In the genomic region with DNA sequence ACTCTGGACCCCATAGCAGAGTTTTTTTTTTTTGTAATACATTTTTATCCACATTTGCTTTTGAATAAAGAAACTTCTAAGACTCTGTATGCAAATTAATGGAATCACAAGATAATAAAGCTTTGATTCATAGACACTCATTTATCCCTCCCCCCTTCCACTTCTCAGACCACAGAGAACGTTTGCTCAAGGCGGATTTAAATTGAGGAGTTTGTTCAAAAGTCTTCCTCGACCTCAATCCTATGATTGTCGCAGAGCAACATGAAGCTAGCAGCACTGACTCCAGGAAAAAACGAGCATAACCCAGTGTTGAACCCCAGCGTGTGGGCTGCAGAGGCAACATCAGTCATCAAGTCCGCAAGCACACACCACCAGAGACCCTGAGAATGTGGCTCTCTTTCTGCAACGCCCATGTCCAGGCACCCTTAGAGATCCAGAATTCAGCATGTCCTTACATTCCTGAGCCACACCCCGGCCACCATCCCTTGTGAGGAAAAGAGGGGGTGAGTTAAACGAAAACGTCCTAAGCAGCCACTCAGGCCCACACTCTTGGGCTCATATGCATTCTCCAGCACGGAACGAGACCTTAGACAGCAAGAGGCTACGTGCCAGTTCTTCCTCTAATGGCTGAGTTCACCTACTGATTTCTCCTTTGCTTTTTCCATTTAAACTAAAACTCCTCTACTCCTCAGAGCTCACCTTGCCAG, we compare ENCODE assay signal across 26 cellular contexts.
DNase-seq lines count a peak whose midpoint lies in the region; ATAC-seq and TF ChIP-seq lines count a peak whose summit lies in the region.
"Had no signal": no experiment of that assay in that cellular context is flagged by ENCODE, and none has a peak within 500 bp of the region (broad histone marks: within the 10 kb centered on the region; RNA-seq: fewer than 3 reads in every experiment).

No MANE protein-coding gene starts in this region.

- H3K27ac ChIP-seq in CD8-positive, alpha-beta memory T cell (ENCODE audit: low read depth, low read length), result no peak overlapping the region
- H3K27ac ChIP-seq: BLaER1, right atrium auricular region, WERI-Rb-1 had no signal

- CTCF ChIA-PET in CD8-positive, alpha-beta memory T cell (lab: Charles Lee), result interaction anchor here (1.0 to 1.6 kb wide), 2 partner anchors 10 to 16 kb away, joined by 3 to 4 read pairs; no protein-coding TSS in a partner anchor
- CTCF ChIA-PET in activated CD8-positive, alpha-beta T cell treated with anti-CD3 and anti-CD28 coated beads, Interleukin-2, amount 10 ng/mL, durations not matched to agents 7 days and 5 days (lab: Charles Lee), result interaction anchor here (1.5 to 2.6 kb wide), 2 partner anchors 10 to 16 kb away, joined by 3 to 7 read pairs; no protein-coding TSS in a partner anchor

- POLR2A ChIA-PET in CD8-positive, alpha-beta memory T cell (lab: Charles Lee), result no interaction called here
- POLR2A ChIA-PET in activated CD8-positive, alpha-beta T cell treated with anti-CD3 and anti-CD28 coated beads, Interleukin-2, amount 10 ng/mL, durations not matched to agents 7 days and 5 days (lab: Charles Lee), result interaction anchor here (1.1 kb wide), 1 partner anchor 142 kb away, joined by 4 read pairs; no protein-coding TSS in a partner anchor

- peaks cover 10 to 98% (median 26%) of the 10 kb centered on the region in 3 donors for H3K36me3 Mint-ChIP-seq in CD8-positive, alpha-beta memory T cell
- peaks cover 58% of the 10 kb centered on the region for H3K36me3 Mint-ChIP-seq in activated CD8-positive, alpha-beta T cell treated with anti-CD3 and anti-CD28 coated beads, Interleukin-2, amount 10 ng/mL, durations not matched to agents 7 days and 5 days (ENCODE audit: low read depth)
- H3K36me3 Mint-ChIP-seq in progenitor cell of endocrine pancreas (ENCODE audit: insufficient read depth), result peaks cover 20% of the 10 kb centered on the region

- no peaks in the 10 kb centered on the region for H3K9me3 ChIP-seq in CD8-positive, alpha-beta memory T cell (ENCODE audit: low read length)
- H3K9me3 ChIP-seq: BLaER1, left ventricle myocardium inferior, ovary, right atrium auricular region had no signal

- peaks cover 62 to 88% (median 73%) of the 10 kb centered on the region in 3 donors for H3K4me1 Mint-ChIP-seq in CD8-positive, alpha-beta memory T cell
- H3K4me1 Mint-ChIP-seq in activated CD8-positive, alpha-beta T cell treated with anti-CD3 and anti-CD28 coated beads, Interleukin-2, amount 10 ng/mL, durations not matched to agents 7 days and 5 days (ENCODE audit: low read depth), result peaks cover 6% of the 10 kb centered on the region
- H3K4me1 Mint-ChIP-seq in progenitor cell of endocrine pancreas (ENCODE audit: low read depth), result peaks cover 2% of the 10 kb centered on the region

- peak overlapping the region in 5 of 8 donors; percentile 36 to 73 (median 47) for H3K27ac Mint-ChIP-seq in CD8-positive, alpha-beta memory T cell
- H3K27ac Mint-ChIP-seq in activated CD8-positive, alpha-beta T cell treated with anti-CD3 and anti-CD28 coated beads, Interleukin-2, amount 10 ng/mL, durations not matched to agents 7 days and 5 days, result peak overlapping the region; percentile 6
- peak overlapping the region; percentile 55 for H3K27ac Mint-ChIP-seq in progenitor cell of endocrine pancreas
- H3K27ac Mint-ChIP-seq: activated naive CD8-positive, alpha-beta T cell treated with anti-CD3 and anti-CD28 coated beads, Interleukin-2, amount 10 ng/mL, durations not matched to agents 7 days and 5 days had no signal

- no peaks in the 10 kb centered on the region for H3K4me1 ChIP-seq in CD8-positive, alpha-beta memory T cell (ENCODE audit: insufficient read depth, low read length)

- ATAC-seq in activated CD8-positive, alpha-beta T cell treated with anti-CD3 and anti-CD28 coated beads, Interleukin-2, amount 10 ng/mL, durations not matched to agents 7 days and 5 days, result no peak
- no peak for ATAC-seq in HG03135 (IDR thresholded peaks at IDR 0.05; ENCODE audit: unreplicated experiment)
- ATAC-seq: Panc1 had no signal

- TF ChIP-seq CTCF in progenitor cell of endocrine pancreas (IDR thresholded peaks at IDR 0.05; ENCODE audit: unreplicated experiment), result no peak

- H3K9me3 Mint-ChIP-seq in CD8-positive, alpha-beta memory T cell, result no peaks in the 10 kb centered on the region
- no peaks in the 10 kb centered on the region for H3K9me3 Mint-ChIP-seq in activated CD8-positive, alpha-beta T cell treated with anti-CD3 and anti-CD28 coated beads, Interleukin-2, amount 10 ng/mL, durations not matched to agents 7 days and 5 days (ENCODE audit: insufficient read depth)
- H3K9me3 Mint-ChIP-seq in progenitor cell of endocrine pancreas (ENCODE audit: low read depth), result no peaks in the 10 kb centered on the region
- H3K9me3 Mint-ChIP-seq: activated naive CD8-positive, alpha-beta T cell treated with anti-CD3 and anti-CD28 coated beads, Interleukin-2, amount 10 ng/mL, durations not matched to agents 7 days and 5 days had no signal

- peaks cover 3% of the 10 kb centered on the region for H3K36me3 ChIP-seq in CD8-positive, alpha-beta memory T cell (ENCODE audit: insufficient read depth, low read length)
- H3K36me3 ChIP-seq: ovary, WERI-Rb-1 had no signal

- no peaks in the 10 kb centered on the region for H3K27me3 Mint-ChIP-seq in CD8-positive, alpha-beta memory T cell
- H3K27me3 Mint-ChIP-seq in activated CD8-positive, alpha-beta T cell treated with anti-CD3 and anti-CD28 coated beads, Interleukin-2, amount 10 ng/mL, durations not matched to agents 7 days and 5 days (ENCODE audit: low read depth), result no peaks in the 10 kb centered on the region
- no peaks in the 10 kb centered on the region for H3K27me3 Mint-ChIP-seq in progenitor cell of endocrine pancreas
- H3K27me3 Mint-ChIP-seq: activated naive CD8-positive, alpha-beta T cell treated with anti-CD3 and anti-CD28 coated beads, Interleukin-2, amount 10 ng/mL, durations not matched to agents 7 days and 5 days; naive B cell had no signal

- no peak for DNase-seq in CD8-positive, alpha-beta memory T cell
- DNase-seq in activated CD8-positive, alpha-beta T cell treated with anti-CD3 and anti-CD28 coated beads, Interleukin-2, amount 10 ng/mL, durations not matched to agents 7 days and 5 days, result no peak
- DNase-seq in foreskin melanocyte (peak; percentile 95), progenitor cell of endocrine pancreas (ENCODE audit: low spot score, unreplicated experiment) (no peak), NAMALWA (ENCODE audit: low spot score) (no peak), NCI-H510A treated with DMSO at 0.1 percent for 48 hours (lab: John Stamatoyannopoulos, UW) (no peak)
- no peak for DNase-seq in stimulated activated CD4-positive, alpha-beta T cell treated with anti-CD3 and anti-CD28 coated beads, Interleukin-1b, Interleukin-23, amount 100 ng/mL, for 48 hours
- DNase-seq: ACHN; activated CD4-positive, alpha-beta T cell treated with anti-CD3 and anti-CD28 coated beads, Interleukin-2, amount 50 U/mL, for 1 hour; activated naive CD8-positive, alpha-beta T cell treated with anti-CD3 and anti-CD28 coated beads, Interleukin-2, amount 10 ng/mL, durations not matched to agents 7 days and 5 days; DMS79 treated with DMSO at 0.1 percent for 48 hours; GF-D8; HCEC 1CT; left ventricle myocardium inferior; naive B cell; NCI-H1436 treated with DMSO at 0.1 percent for 48 hours; NCI-H524; ovary; SHP77; SW 1271; T1000; WERI-Rb-1 had no signal

- no peak overlapping the region for H3K4me3 ChIP-seq in CD8-positive, alpha-beta memory T cell (ENCODE audit: low read length)
- H3K4me3 ChIP-seq: BLaER1, left ventricle myocardium inferior, ovary, right atrium auricular region had no signal

- no peak overlapping the region for H3K4me3 Mint-ChIP-seq in CD8-positive, alpha-beta memory T cell
- H3K4me3 Mint-ChIP-seq in activated CD8-positive, alpha-beta T cell treated with anti-CD3 and anti-CD28 coated beads, Interleukin-2, amount 10 ng/mL, durations not matched to agents 7 days and 5 days, result no peak overlapping the region
- H3K4me3 Mint-ChIP-seq in progenitor cell of endocrine pancreas (ENCODE audit: low read depth), result no peak overlapping the region
- H3K4me3 Mint-ChIP-seq: activated naive CD8-positive, alpha-beta T cell treated with anti-CD3 and anti-CD28 coated beads, Interleukin-2, amount 10 ng/mL, durations not matched to agents 7 days and 5 days; naive B cell had no signal

- H3K27me3 ChIP-seq in CD8-positive, alpha-beta memory T cell (ENCODE audit: insufficient read depth, low read length, poor library complexity, severe bottlenecking), result no peaks in the 10 kb centered on the region
- H3K27me3 ChIP-seq: BLaER1, ovary, right atrium auricular region had no signal
